ENCODE assay signal across 25 cellular contexts in the genomic region with DNA sequence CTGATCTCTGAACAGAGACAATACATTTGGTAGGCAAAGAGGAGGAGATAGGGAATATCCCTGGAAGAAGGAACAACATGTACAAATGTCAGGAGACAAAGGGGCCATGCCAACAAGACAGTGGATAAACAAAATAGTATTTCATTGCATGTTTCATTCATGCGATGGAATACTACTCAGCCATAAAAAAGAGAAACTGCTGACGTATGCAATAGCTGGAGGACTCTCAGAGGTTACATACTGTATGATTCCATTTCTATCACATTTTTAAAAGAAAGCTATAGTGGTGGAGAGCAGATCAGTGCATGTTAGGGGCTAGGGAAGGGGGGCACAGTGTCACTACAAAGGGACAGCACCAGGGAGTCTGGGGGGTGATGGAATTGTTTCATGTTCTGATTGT.
"Had no signal": no experiment of that assay in that cellular context is flagged by ENCODE, and none has a peak within 500 bp of the region (broad histone marks: within the 10 kb centered on the region; RNA-seq: fewer than 3 reads in every experiment).

No MANE protein-coding gene starts in this region.

- H3K36me3 ChIP-seq: esophagus squamous epithelium, gastrocnemius medialis, heart right ventricle, left lung, lower lobe of right lung had no signal

- DNase-seq: cortex of kidney; effector CD8-positive, alpha-beta T cell; effector memory CD8-positive, alpha-beta T cell; endodermal cell; erythroblast; esophagus squamous epithelium; foreskin fibroblast; foreskin melanocyte; gastrocnemius medialis; glutamatergic neuron; head of caudate nucleus; heart right ventricle; hippocampal formation; left cardiac atrium; left lung; left ventricle myocardium superior; lower lobe of right lung; mesenchymal stem cell; midbrain had no signal

- H3K4me1 ChIP-seq: esophagus squamous epithelium, gastrocnemius medialis, left lung, lower lobe of right lung had no signal

- H3K4me3 ChIP-seq: esophagus squamous epithelium, gastrocnemius medialis, heart right ventricle, left lung, lower lobe of right lung had no signal

- ATAC-seq: effector memory CD8-positive, alpha-beta T cell; esophagus mucosa; gastrocnemius medialis; heart right ventricle; left cardiac atrium; left lung; left ventricle myocardium superior had no signal

- H3K27ac ChIP-seq: epithelial cell of prostate, esophagus squamous epithelium, gastrocnemius medialis, heart right ventricle, left lung, lower lobe of right lung had no signal

- H3K9me3 ChIP-seq: esophagus squamous epithelium, gastrocnemius medialis, heart right ventricle, left lung, lower lobe of right lung had no signal

- FAIRE-seq: colon, endometrium, islet of Langerhans, keratinocyte had no signal
